Comparison of ENCODE assay signal across 23 cellular contexts in genomic region chr1:74593887-74594866, GRCh38.
"Had no signal": no experiment of that assay in that cellular context is flagged by ENCODE, and none has a peak within 500 bp of the region (broad histone marks: within the 10 kb centered on the region; RNA-seq: fewer than 3 reads in every experiment).

No MANE protein-coding gene starts in this region.

- H3K36me3 ChIP-seq: SJSA1 had no signal

- H3K27ac ChIP-seq: KMS-11, SJSA1, SK-N-MC had no signal

- H3K9ac ChIP-seq: KMS-11 had no signal

- DNase-seq: Kasumi-1, MM.1S, MV-4-11, NCI-H1048, NCI-H1105, NCI-H1417, NCI-H146, NCI-H187, NCI-H2029, NCI-H2081 treated with DMSO at 0.1 percent for 48 hours, NCI-H2171, NCI-H345, NCI-H446 treated with DMSO at 0.1 percent for 48 hours, NCI-H510A treated with DMSO at 0.1 percent for 48 hours, NCI-H526, NCI-H748 treated with DMSO at 0.1 percent for 48 hours, Right ventricle myocardium superior, RPMI8226, SIG-M5 had no signal

- H3K4me1 ChIP-seq: SJSA1 had no signal

- H3K27me3 ChIP-seq: SJSA1 had no signal

- H3K9me3 ChIP-seq: SJSA1 had no signal

- H3K4me2 ChIP-seq: KMS-11 had no signal

- H3K4me3 ChIP-seq: K562, SJSA1, SK-N-MC had no signal
